In genomic region chr14:72921396-72921795, GRCh38 we compare ENCODE assay signal across 17 cellular contexts.
"Had no signal": no experiment of that assay in that cellular context is flagged by ENCODE, and none has a peak within 500 bp of the region (broad histone marks: within the 10 kb centered on the region; RNA-seq: fewer than 3 reads in every experiment).

No MANE protein-coding gene starts in this region.

- H3K4me3 Mint-ChIP-seq: dendritic cell treated with granulocyte-macrophage colony-stimulating factor and Interleukin-4, amounts not matched to agents 40 ng/mL and 50 ng/mL, for 4 days; naive thymus-derived CD4-positive, alpha-beta T cell; type B pancreatic cell had no signal

- DNase-seq: foreskin melanocyte; head of caudate nucleus; hippocampal formation; kidney glomerular epithelial cell; mammary epithelial cell; naive thymus-derived CD4-positive, alpha-beta T cell; posterior cingulate gyrus; right cardiac atrium; stimulated activated CD4-positive, alpha-beta T cell treated with anti-CD3 and anti-CD28 coated beads, Interleukin-2, amount 100 ng/mL, for 48 hours; stimulated activated naive CD4-positive, alpha-beta T cell treated with Interleukin-2 at 50 U/mL for 16 hours; thyroid gland had no signal

- ATAC-seq: left lobe of liver; naive thymus-derived CD4-positive, alpha-beta T cell; right cardiac atrium had no signal

- H3K36me3 ChIP-seq: neutrophil, suprapubic skin, thyroid gland had no signal

- H3K27ac Mint-ChIP-seq: dendritic cell treated with granulocyte-macrophage colony-stimulating factor and Interleukin-4, amounts not matched to agents 40 ng/mL and 50 ng/mL, for 4 days; naive thymus-derived CD4-positive, alpha-beta T cell; type B pancreatic cell had no signal

- H3K27ac ChIP-seq: neutrophil, suprapubic skin, thyroid gland had no signal

- H3K27me3 ChIP-seq: thyroid gland had no signal

- H3K36me3 Mint-ChIP-seq: naive thymus-derived CD4-positive, alpha-beta T cell; type B pancreatic cell had no signal

- H3K4me3 ChIP-seq: smooth muscle cell, suprapubic skin, thyroid gland had no signal

- H3K9me3 ChIP-seq: neutrophil, suprapubic skin, thyroid gland had no signal

- H3K4me2 ChIP-seq: smooth muscle cell had no signal

- H3K9me3 Mint-ChIP-seq: dendritic cell treated with granulocyte-macrophage colony-stimulating factor and Interleukin-4, amounts not matched to agents 40 ng/mL and 50 ng/mL, for 4 days; type B pancreatic cell had no signal
